ENCODE assay signal across 8 cellular contexts in genomic region chr6:20564777-20565176, GRCh38. TPM values are rescaled to one million over a fixed set of nuclear protein-coding genes. Genes with fewer than 3 reads are reported as not detected.
DNase-seq lines count a peak whose midpoint lies in the region; ATAC-seq, FAIRE-seq and TF ChIP-seq lines count a peak whose summit lies in the region.

No MANE protein-coding gene starts in this region.

- no peak for TF ChIP-seq CTCF in lower leg skin (IDR thresholded peaks at IDR 0.05)

- FAIRE-seq in endometrium (lab: Jason Lieb, UNC): peak; percentile 35

- TF ChIP-seq POLR2A in lower leg skin (IDR thresholded peaks at IDR 0.05): no peak

- peak; percentile 72 for ATAC-seq in GM21825 (IDR thresholded peaks at IDR 0.05; ENCODE audit: unreplicated experiment)

- intact Hi-C loops in lower leg skin (cut with DNase I; ENCODE audit: low total_unique reads): no loop called here

- H3K4me3 ChIP-seq in lower leg skin (ENCODE audit: low read depth, poor library complexity, severe bottlenecking): no peak overlapping the region

- 70 to 74% methylated on average over 2 of the region's 2 CpGs for WGBS in lower leg skin, 2 donors

- DNase-seq in DMS 273 (lab: John Stamatoyannopoulos, UW; ENCODE audit: unreplicated experiment) (peak; percentile 49), DMS 273 treated with DMSO at 0.1 percent for 48 hours (lab: John Stamatoyannopoulos, UW) (no peak), MV-4-11 (lab: John Stamatoyannopoulos, UW) (peak; percentile 56), lower leg skin (ENCODE audit: low spot score in 2 of 2) (no peak)
- DNase-seq in activated T-cell treated with anti-CD3 and anti-CD28 coated beads, Interleukin-2, amount 50 U/mL, for 48 hours: no peak
- DNase-seq in activated CD4-positive, CD25-positive, alpha-beta regulatory T cell (lab: John Stamatoyannopoulos, UW): no peak

RNA-seq across cellular contexts. Expression of gene CDKAL1, which starts 30.5 kb away (rescaled TPM):
- total RNA-seq in lower leg skin: 10 to 100 TPM; 10.3 to 18.0 (median 11.6) TPM

Comparison
In these comparisons a context has a peak if more than half of its experiments do, and no peak if none do; other contexts are left out.
1. DNase-seq: peak in DMS 273 (single experiment) and MV-4-11 (single experiment); none in DMS 273 treated with DMSO at 0.1 percent for 48 hours (single experiment), activated T-cell treated with anti-CD3 and anti-CD28 coated beads, Interleukin-2, amount 50 U/mL, for 48 hours (0 of 2), lower leg skin (0 of 2) and activated CD4-positive, CD25-positive, alpha-beta regulatory T cell (0 of 4).